Comparison of ENCODE assay signal across 3 cellular contexts in the genomic region with DNA sequence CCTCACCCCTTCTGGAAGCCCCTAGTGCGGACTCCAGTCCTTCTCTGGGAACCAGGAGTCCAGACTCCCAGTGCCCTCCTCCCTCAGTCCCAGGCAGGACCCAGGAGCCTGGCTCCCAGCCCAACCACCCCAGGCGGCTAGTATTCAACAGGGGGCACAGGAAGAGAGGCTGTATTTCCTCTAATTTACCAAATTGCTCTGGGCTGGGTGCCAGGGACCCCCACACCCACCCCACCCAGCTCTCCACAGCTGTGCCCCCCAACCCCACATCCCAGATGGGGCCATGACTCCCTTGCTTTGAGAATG.
TF ChIP-seq lines count a peak whose summit lies in the region.

No MANE protein-coding gene starts in this region.

TF ChIP-seq in HEK293, 187 proteins besides CTCF, POLR2A, EP300 and RAD21:
- TF ChIP-seq ZNF571 (tag by site-specific recombination; IDR thresholded peaks at IDR 0.05) (no peak), GLIS1 (tag by site-specific recombination; IDR thresholded peaks at IDR 0.05) (peak; percentile 56)

TF ChIP-seq in K562, 482 proteins besides CTCF, POLR2A, EP300 and RAD21:
- TF ChIP-seq SMC3 (conservative IDR thresholded peaks at IDR 0.05; ENCODE audit: insufficient read depth, low read depth, low read length), result no peak
- TF ChIP-seq, protein P1, sequence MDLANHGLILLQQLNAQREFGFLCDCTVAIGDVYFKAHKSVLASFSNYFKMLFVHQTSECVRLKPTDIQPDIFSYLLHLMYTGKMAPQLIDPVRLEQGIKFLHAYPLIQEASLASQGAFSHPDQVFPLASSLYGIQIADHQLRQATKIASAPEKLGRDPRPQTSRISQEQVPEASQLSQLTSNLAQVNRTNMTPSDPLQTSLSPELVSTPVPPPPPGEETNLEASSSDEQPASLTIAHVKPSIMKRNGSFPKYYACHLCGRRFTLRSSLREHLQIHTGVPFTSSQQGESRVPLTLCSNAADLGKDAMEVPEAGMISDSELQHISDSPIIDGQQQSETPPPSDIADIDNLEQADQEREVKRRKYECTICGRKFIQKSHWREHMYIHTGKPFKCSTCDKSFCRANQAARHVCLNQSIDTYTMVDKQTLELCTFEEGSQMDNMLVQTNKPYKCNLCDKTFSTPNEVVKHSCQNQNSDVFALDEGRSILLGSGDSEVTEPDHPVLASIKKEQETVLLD (IDR thresholded peaks at IDR 0.05), result no peak
- no peak for TF ChIP-seq SMAD4 (CRISPR knock-in tag; conservative IDR thresholded peaks at IDR 0.05)
- 0 out of 2 replicates have a peak, but pooled peaks have one; percentile 15 for TF ChIP-seq ZBTB7A (IDR thresholded peaks at IDR 0.05; ENCODE audit: borderline replicate concordance, control insufficient read depth, low read depth, low read length)
- TF ChIP-seq YBX1 (IDR thresholded peaks at IDR 0.05), result no peak
- TF ChIP-seq POLR3A (IDR thresholded peaks at IDR 0.05; ENCODE audit: borderline replicate concordance, extremely low read depth, insufficient read depth, insufficient read length), result no peak
- TF ChIP-seq, protein P2, sequence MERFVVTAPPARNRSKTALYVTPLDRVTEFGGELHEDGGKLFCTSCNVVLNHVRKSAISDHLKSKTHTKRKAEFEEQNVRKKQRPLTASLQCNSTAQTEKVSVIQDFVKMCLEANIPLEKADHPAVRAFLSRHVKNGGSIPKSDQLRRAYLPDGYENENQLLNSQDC (CRISPR knock-in tag; IDR thresholded peaks at IDR 0.05), result no peak
- no peak for TF ChIP-seq KHSRP (IDR thresholded peaks at IDR 0.05)
- TF ChIP-seq, protein P3, sequence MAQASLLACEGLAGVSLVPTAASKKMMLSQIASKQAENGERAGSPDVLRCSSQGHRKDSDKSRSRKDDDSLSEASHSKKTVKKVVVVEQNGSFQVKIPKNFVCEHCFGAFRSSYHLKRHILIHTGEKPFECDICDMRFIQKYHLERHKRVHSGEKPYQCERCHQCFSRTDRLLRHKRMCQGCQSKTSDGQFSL (CRISPR knock-in tag; IDR thresholded peaks at IDR 0.05), result no peak
- TF ChIP-seq, protein P3 (tag; IDR thresholded peaks at IDR 0.05), result no peak
- TF ChIP-seq CEBPB (tag; IDR thresholded peaks at IDR 0.05), result no peak
- no peak for TF ChIP-seq GTF2F1 (IDR thresholded peaks at IDR 0.05; ENCODE audit: low read depth, low read length)
- TF ChIP-seq DPF2 (IDR thresholded peaks at IDR 0.05), result no peak
- no peak for TF ChIP-seq ZNF79 (CRISPR knock-in tag; IDR thresholded peaks at IDR 0.05; ENCODE audit: low read depth)
- no peak for TF ChIP-seq ZNF778 (CRISPR knock-in tag; IDR thresholded peaks at IDR 0.05)
- TF ChIP-seq NFIC (IDR thresholded peaks at IDR 0.05), result peak; percentile 20; the same call in 1 of the 2 replicates
- TF ChIP-seq, protein P4, sequence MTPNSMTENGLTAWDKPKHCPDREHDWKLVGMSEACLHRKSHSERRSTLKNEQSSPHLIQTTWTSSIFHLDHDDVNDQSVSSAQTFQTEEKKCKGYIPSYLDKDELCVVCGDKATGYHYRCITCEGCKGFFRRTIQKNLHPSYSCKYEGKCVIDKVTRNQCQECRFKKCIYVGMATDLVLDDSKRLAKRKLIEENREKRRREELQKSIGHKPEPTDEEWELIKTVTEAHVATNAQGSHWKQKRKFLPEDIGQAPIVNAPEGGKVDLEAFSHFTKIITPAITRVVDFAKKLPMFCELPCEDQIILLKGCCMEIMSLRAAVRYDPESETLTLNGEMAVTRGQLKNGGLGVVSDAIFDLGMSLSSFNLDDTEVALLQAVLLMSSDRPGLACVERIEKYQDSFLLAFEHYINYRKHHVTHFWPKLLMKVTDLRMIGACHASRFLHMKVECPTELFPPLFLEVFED (CRISPR knock-in tag; conservative IDR thresholded peaks at IDR 0.05), result no peak
- TF ChIP-seq, protein P5, sequence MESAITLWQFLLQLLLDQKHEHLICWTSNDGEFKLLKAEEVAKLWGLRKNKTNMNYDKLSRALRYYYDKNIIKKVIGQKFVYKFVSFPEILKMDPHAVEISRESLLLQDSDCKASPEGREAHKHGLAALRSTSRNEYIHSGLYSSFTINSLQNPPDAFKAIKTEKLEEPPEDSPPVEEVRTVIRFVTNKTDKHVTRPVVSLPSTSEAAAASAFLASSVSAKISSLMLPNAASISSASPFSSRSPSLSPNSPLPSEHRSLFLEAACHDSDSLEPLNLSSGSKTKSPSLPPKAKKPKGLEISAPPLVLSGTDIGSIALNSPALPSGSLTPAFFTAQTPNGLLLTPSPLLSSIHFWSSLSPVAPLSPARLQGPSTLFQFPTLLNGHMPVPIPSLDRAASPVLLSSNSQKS (CRISPR knock-in tag; IDR thresholded peaks at IDR 0.05), result no peak
- TF ChIP-seq, protein P6, sequence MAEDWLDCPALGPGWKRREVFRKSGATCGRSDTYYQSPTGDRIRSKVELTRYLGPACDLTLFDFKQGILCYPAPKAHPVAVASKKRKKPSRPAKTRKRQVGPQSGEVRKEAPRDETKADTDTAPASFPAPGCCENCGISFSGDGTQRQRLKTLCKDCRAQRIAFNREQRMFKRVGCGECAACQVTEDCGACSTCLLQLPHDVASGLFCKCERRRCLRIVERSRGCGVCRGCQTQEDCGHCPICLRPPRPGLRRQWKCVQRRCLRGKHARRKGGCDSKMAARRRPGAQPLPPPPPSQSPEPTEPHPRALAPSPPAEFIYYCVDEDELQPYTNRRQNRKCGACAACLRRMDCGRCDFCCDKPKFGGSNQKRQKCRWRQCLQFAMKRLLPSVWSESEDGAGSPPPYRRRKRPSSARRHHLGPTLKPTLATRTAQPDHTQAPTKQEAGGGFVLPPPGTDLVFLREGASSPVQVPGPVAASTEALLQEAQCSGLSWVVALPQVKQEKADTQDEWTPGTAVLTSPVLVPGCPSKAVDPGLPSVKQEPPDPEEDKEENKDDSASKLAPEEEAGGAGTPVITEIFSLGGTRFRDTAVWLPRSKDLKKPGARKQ (CRISPR knock-in tag; IDR thresholded peaks at IDR 0.05), result no peak

TF ChIP-seq in neural cell, 6 proteins besides CTCF, POLR2A, EP300 and RAD21:
- TF ChIP-seq, protein P7, sequence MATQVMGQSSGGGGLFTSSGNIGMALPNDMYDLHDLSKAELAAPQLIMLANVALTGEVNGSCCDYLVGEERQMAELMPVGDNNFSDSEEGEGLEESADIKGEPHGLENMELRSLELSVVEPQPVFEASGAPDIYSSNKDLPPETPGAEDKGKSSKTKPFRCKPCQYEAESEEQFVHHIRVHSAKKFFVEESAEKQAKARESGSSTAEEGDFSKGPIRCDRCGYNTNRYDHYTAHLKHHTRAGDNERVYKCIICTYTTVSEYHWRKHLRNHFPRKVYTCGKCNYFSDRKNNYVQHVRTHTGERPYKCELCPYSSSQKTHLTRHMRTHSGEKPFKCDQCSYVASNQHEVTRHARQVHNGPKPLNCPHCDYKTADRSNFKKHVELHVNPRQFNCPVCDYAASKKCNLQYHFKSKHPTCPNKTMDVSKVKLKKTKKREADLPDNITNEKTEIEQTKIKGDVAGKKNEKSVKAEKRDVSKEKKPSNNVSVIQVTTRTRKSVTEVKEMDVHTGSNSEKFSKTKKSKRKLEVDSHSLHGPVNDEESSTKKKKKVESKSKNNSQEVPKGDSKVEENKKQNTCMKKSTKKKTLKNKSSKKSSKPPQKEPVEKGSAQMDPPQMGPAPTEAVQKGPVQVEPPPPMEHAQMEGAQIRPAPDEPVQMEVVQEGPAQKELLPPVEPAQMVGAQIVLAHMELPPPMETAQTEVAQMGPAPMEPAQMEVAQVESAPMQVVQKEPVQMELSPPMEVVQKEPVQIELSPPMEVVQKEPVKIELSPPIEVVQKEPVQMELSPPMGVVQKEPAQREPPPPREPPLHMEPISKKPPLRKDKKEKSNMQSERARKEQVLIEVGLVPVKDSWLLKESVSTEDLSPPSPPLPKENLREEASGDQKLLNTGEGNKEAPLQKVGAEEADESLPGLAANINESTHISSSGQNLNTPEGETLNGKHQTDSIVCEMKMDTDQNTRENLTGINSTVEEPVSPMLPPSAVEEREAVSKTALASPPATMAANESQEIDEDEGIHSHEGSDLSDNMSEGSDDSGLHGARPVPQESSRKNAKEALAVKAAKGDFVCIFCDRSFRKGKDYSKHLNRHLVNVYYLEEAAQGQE (IDR thresholded peaks at IDR 0.05; ENCODE audit: borderline replicate concordance), result no peak
- TF ChIP-seq SMC3 (conservative IDR thresholded peaks at IDR 0.05; ENCODE audit: poor library complexity) (no peak), MXI1 (conservative IDR thresholded peaks at IDR 0.05; ENCODE audit: poor library complexity, severe bottlenecking) (no peak), POLR2AphosphoS5 (IDR thresholded peaks at IDR 0.05) (no peak), TAF1 (IDR thresholded peaks at IDR 0.05; ENCODE audit: low read depth) (no peak), EZH2 (IDR thresholded peaks at IDR 0.05; ENCODE audit: borderline replicate concordance, insufficient read depth, low read length, poor library complexity, severe bottlenecking) (no peak)
